30 cellular contexts compared by ENCODE assay signal in genomic region chrX:49934729-49935128, GRCh38.
"Had no signal": no experiment of that assay in that cellular context is flagged by ENCODE, and none has a peak within 500 bp of the region (broad histone marks: within the 10 kb centered on the region; RNA-seq: fewer than 3 reads in every experiment).

No MANE protein-coding gene starts in this region.

- DNase-seq: hypothalamus; immature natural killer cell; kidney; left colon; left lung; lower lobe of right lung; mesendoderm; naive B cell; natural killer cell; nephron progenitor cell; occipital lobe; right lobe of liver; stimulated activated CD4-positive, alpha-beta T cell treated with anti-CD3 and anti-CD28 coated beads, Interleukin-12 subunit alpha, Interleukin-12 subunit beta, amount 100 ng/mL, for 4 hours; stimulated activated CD4-positive, alpha-beta T cell treated with anti-CD3 and anti-CD28 coated beads, Interleukin-15, amount 100 ng/mL, for 24 hours; stimulated activated CD4-positive, alpha-beta T cell treated with anti-CD3 and anti-CD28 coated beads, Interleukin-2, amount 100 ng/mL, for 24 hours; stimulated activated CD4-positive, alpha-beta T cell treated with anti-CD3 and anti-CD28 coated beads, Interleukin-4, amount 100 ng/mL, for 1 hour; stimulated activated naive B cell treated with anti-CD40 and anti-IgM and Interleukin-4, amounts not matched to agents 10 μg/mL and 1 μg/mL and 100 μg/mL, for 72 hours; stimulated activated naive CD8-positive, alpha-beta T cell treated with anti-CD3 and anti-CD28 coated beads, Interleukin-15, Interleukin-2, amounts not matched to agents 100 U/mL and 50 U/mL, for 24 hours; stomach; testis; thyroid gland; transverse colon; upper lobe of left lung had no signal

- H3K4me3 ChIP-seq: left lung, lower lobe of right lung, neural progenitor cell, right atrium auricular region, right lobe of liver, skin epidermis, stomach, testis, thyroid gland, transverse colon, upper lobe of left lung, vagina had no signal

- H3K36me3 ChIP-seq: left lung, lower lobe of right lung, neural progenitor cell, neutrophil, right atrium auricular region, right lobe of liver, stomach, thyroid gland, transverse colon, upper lobe of left lung, vagina had no signal

- H3K27me3 ChIP-seq: left lung, neural progenitor cell, neutrophil, right atrium auricular region, right lobe of liver, stomach, testis, thyroid gland, transverse colon, upper lobe of left lung, vagina had no signal

- H3K9me3 ChIP-seq: left lung, lower lobe of right lung, neutrophil, right atrium auricular region, right lobe of liver, stomach, testis, thyroid gland, transverse colon, upper lobe of left lung, vagina had no signal

- H3K27ac ChIP-seq: left lung, lower lobe of right lung, neural progenitor cell, neutrophil, parathyroid adenoma, right atrium auricular region, right lobe of liver, skin epidermis, stomach, testis, thyroid gland, transverse colon, upper lobe of left lung, vagina had no signal

- FAIRE-seq: islet of Langerhans, kidney had no signal

- ATAC-seq: left colon; left lung; lower lobe of right lung; natural killer cell; right lobe of liver; stimulated activated naive CD8-positive, alpha-beta T cell treated with anti-CD3 and anti-CD28 coated beads, Interleukin-15, Interleukin-2, amounts not matched to agents 100 U/mL and 50 U/mL, for 24 hours had no signal

- H3K4me1 ChIP-seq: left lung, lower lobe of right lung, neural progenitor cell, parathyroid adenoma, right atrium auricular region, right lobe of liver, stomach, testis, thyroid gland, transverse colon, upper lobe of left lung, vagina had no signal
